17 cellular contexts compared by ENCODE assay signal in the genomic region with DNA sequence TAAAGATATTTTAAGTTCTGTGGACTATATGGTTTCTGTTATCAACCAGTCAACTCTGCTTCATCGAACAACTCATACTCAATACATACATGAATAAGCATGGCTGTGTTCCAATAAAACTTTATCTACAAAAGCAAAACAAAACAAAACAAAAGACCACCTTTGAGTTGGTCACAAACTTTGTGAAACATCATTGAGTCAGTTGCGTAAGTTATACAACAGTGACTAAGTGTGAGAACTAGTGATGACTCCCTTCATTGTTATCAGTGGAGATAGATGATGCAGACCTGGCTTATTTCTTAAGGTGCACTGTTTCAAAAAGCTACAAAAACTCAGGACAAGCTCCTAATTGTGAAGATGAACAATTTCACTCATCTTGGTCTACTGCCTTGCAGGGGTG. TPM values are rescaled to one million over a fixed set of nuclear protein-coding genes. Genes with fewer than 3 reads are reported as not detected.
"Had no signal": no experiment of that assay in that cellular context is flagged by ENCODE, and none has a peak within 500 bp of the region (broad histone marks: within the 10 kb centered on the region; RNA-seq: fewer than 3 reads in every experiment).

No MANE protein-coding gene starts in this region.

- H3K9me3 Mint-ChIP-seq: activated naive CD4-positive, alpha-beta T cell treated with anti-CD3 and anti-CD28 coated beads for 36 hours; activated T-helper 2 cell treated with anti-CD3 and anti-CD28 coated beads, Interferon-gamma antibody, Interleukin-2, Interleukin-4, amounts not matched to agents 10 μg/mL and 5 μg/mL and 100 μg/mL, durations not matched to agents 14 hours and 24 hours and 36 hours; neural crest cell had no signal

- FAIRE-seq: astrocyte, endometrium, frontal cortex had no signal

- H3K4me1 ChIP-seq: testis had no signal

- H3K36me3 ChIP-seq: cardiac muscle cell, esophagus squamous epithelium, stomach, upper lobe of left lung had no signal

- H3K4me3 Mint-ChIP-seq: activated naive CD4-positive, alpha-beta T cell treated with anti-CD3 and anti-CD28 coated beads for 36 hours; neural crest cell had no signal

- DNase-seq: activated naive CD4-positive, alpha-beta T cell treated with anti-CD3 and anti-CD28 coated beads for 36 hours; esophagus squamous epithelium; head of caudate nucleus; stimulated activated CD4-positive, alpha-beta T cell treated with anti-CD3 and anti-CD28 coated beads, Interleukin-1b, Interleukin-23, amount 100 ng/mL, for 48 hours; stomach; testis; upper lobe of left lung had no signal

- H3K27ac Mint-ChIP-seq: activated naive CD4-positive, alpha-beta T cell treated with anti-CD3 and anti-CD28 coated beads for 36 hours; activated T-helper 2 cell treated with anti-CD3 and anti-CD28 coated beads, Interferon-gamma antibody, Interleukin-2, Interleukin-4, amounts not matched to agents 10 μg/mL and 5 μg/mL and 100 μg/mL, durations not matched to agents 14 hours and 24 hours and 36 hours had no signal

- H3K9me3 ChIP-seq: esophagus squamous epithelium, stomach, testis, upper lobe of left lung had no signal

- H3K27ac ChIP-seq: cardiac muscle cell, esophagus squamous epithelium, stomach, testis, upper lobe of left lung had no signal

- H3K4me3 ChIP-seq: cardiac muscle cell, esophagus squamous epithelium, stomach, testis, upper lobe of left lung had no signal

- H3K27me3 ChIP-seq: testis, upper lobe of left lung had no signal

- ATAC-seq: activated CD4-positive, CD25-positive, alpha-beta regulatory T cell treated with anti-CD3 and anti-CD28 coated beads, Interleukin-2, amount 50 U/mL, for 24 hours had no signal

RNA-seq across cellular contexts. Expression of gene KLK4, which starts 14.5 kb away (rescaled TPM):
- total RNA-seq: activated naive CD4-positive, alpha-beta T cell treated with anti-CD3 and anti-CD28 coated beads for 36 hours; activated T-helper 2 cell treated with anti-CD3 and anti-CD28 coated beads, Interferon-gamma antibody, Interleukin-2, Interleukin-4, amounts not matched to agents 10 μg/mL and 5 μg/mL and 100 μg/mL, durations not matched to agents 14 hours and 24 hours and 36 hours; astrocyte; cardiac muscle cell; esophagus squamous epithelium; frontal cortex; lung microvascular endothelial cell; neural crest cell; osteoblast; pulmonary artery endothelial cell; stomach; upper lobe of left lung had no signal
- polyA plus RNA-seq: cardiac muscle cell, stomach had no signal

RNA-seq across cellular contexts. Expression of gene KLK5, which starts 27.1 kb away (rescaled TPM):
- total RNA-seq: activated naive CD4-positive, alpha-beta T cell treated with anti-CD3 and anti-CD28 coated beads for 36 hours; activated T-helper 2 cell treated with anti-CD3 and anti-CD28 coated beads, Interferon-gamma antibody, Interleukin-2, Interleukin-4, amounts not matched to agents 10 μg/mL and 5 μg/mL and 100 μg/mL, durations not matched to agents 14 hours and 24 hours and 36 hours; astrocyte; cardiac muscle cell; frontal cortex; lung microvascular endothelial cell; neural crest cell; osteoblast; pulmonary artery endothelial cell; stomach had no signal
- polyA plus RNA-seq: cardiac muscle cell had no signal

RNA-seq across cellular contexts. Expression of gene KLK6, which starts 43.7 kb away (rescaled TPM):
- total RNA-seq: activated naive CD4-positive, alpha-beta T cell treated with anti-CD3 and anti-CD28 coated beads for 36 hours; activated T-helper 2 cell treated with anti-CD3 and anti-CD28 coated beads, Interferon-gamma antibody, Interleukin-2, Interleukin-4, amounts not matched to agents 10 μg/mL and 5 μg/mL and 100 μg/mL, durations not matched to agents 14 hours and 24 hours and 36 hours; frontal cortex; lung microvascular endothelial cell; osteoblast; pulmonary artery endothelial cell; stomach; upper lobe of left lung had no signal

RNA-seq across cellular contexts. Expression of gene KLK2, which starts 52.5 kb away (rescaled TPM):
- total RNA-seq: activated naive CD4-positive, alpha-beta T cell treated with anti-CD3 and anti-CD28 coated beads for 36 hours; activated T-helper 2 cell treated with anti-CD3 and anti-CD28 coated beads, Interferon-gamma antibody, Interleukin-2, Interleukin-4, amounts not matched to agents 10 μg/mL and 5 μg/mL and 100 μg/mL, durations not matched to agents 14 hours and 24 hours and 36 hours; astrocyte; cardiac muscle cell; esophagus squamous epithelium; frontal cortex; lung microvascular endothelial cell; neural crest cell; osteoblast; pulmonary artery endothelial cell; upper lobe of left lung had no signal
- polyA plus RNA-seq: cardiac muscle cell, stomach had no signal

RNA-seq across cellular contexts. Expression of gene KLK7, which starts 58.0 kb away (rescaled TPM):
- total RNA-seq: activated naive CD4-positive, alpha-beta T cell treated with anti-CD3 and anti-CD28 coated beads for 36 hours; activated T-helper 2 cell treated with anti-CD3 and anti-CD28 coated beads, Interferon-gamma antibody, Interleukin-2, Interleukin-4, amounts not matched to agents 10 μg/mL and 5 μg/mL and 100 μg/mL, durations not matched to agents 14 hours and 24 hours and 36 hours; astrocyte; cardiac muscle cell; frontal cortex; lung microvascular endothelial cell; neural crest cell; osteoblast; pulmonary artery endothelial cell; stomach had no signal
